27 cellular contexts compared by ENCODE assay signal in the genomic region with DNA sequence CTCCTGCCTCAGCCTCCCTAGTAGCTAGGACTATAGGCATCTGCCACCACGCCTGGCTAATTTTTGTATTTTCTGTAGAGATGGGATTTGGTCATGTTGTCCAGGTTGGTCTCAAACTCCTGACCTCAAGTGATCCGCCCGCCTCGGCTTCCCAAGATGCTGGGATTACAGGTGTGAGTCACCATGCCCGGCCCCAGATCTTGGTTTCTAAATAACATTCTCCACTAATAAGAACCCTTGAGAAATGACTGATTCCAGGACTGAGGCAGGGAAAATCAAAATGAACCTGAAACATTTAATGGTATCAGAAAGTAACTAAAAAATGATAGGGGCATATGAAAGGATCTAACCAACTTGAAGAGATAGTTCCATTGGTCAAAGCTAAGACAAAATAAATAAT.
"Had no signal": no experiment of that assay in that cellular context is flagged by ENCODE, and none has a peak within 500 bp of the region (broad histone marks: within the 10 kb centered on the region; RNA-seq: fewer than 3 reads in every experiment).

No MANE protein-coding gene starts in this region.

- H3K27ac Mint-ChIP-seq: activated naive CD8-positive, alpha-beta T cell treated with anti-CD3 and anti-CD28 coated beads for 36 hours; activated T-cell treated with anti-CD3 and anti-CD28 coated beads, Interleukin-2, amount 50 U/mL, for 24 hours; effector memory CD8-positive, alpha-beta T cell; immature natural killer cell; nephron progenitor cell; T-helper 17 cell; type B pancreatic cell had no signal

- H3K36me3 ChIP-seq: gastrocnemius medialis, neutrophil, right lobe of liver, thoracic aorta, uterus, WERI-Rb-1 had no signal

- H3K4me1 ChIP-seq: right lobe of liver, uterus had no signal

- H3K9me3 Mint-ChIP-seq: activated naive CD8-positive, alpha-beta T cell treated with anti-CD3 and anti-CD28 coated beads for 36 hours; activated T-cell treated with anti-CD3 and anti-CD28 coated beads, Interleukin-2, amount 50 U/mL, for 24 hours; effector memory CD8-positive, alpha-beta T cell; immature natural killer cell had no signal

- H3K9me3 ChIP-seq: adrenal gland, gastrocnemius medialis, neutrophil, right lobe of liver, thoracic aorta, uterus had no signal

- H3K4me3 ChIP-seq: adrenal gland, gastrocnemius medialis, right lobe of liver, thoracic aorta, uterus had no signal

- H3K4me3 Mint-ChIP-seq: activated naive CD8-positive, alpha-beta T cell treated with anti-CD3 and anti-CD28 coated beads for 36 hours; activated T-cell treated with anti-CD3 and anti-CD28 coated beads, Interleukin-2, amount 50 U/mL, for 24 hours; brain; effector memory CD8-positive, alpha-beta T cell; immature natural killer cell; mesothelial cell of epicardium; naive B cell; nephron progenitor cell; T-helper 17 cell; type B pancreatic cell had no signal

- H3K27me3 Mint-ChIP-seq: activated naive CD8-positive, alpha-beta T cell treated with anti-CD3 and anti-CD28 coated beads for 36 hours; activated T-cell treated with anti-CD3 and anti-CD28 coated beads, Interleukin-2, amount 50 U/mL, for 24 hours; brain; effector memory CD8-positive, alpha-beta T cell; naive B cell; T-helper 17 cell; type B pancreatic cell had no signal

- DNase-seq: activated CD4-positive, alpha-beta T cell treated with anti-CD3 and anti-CD28 coated beads for 1 hour; activated CD4-positive, alpha-beta T cell treated with anti-CD3 and anti-CD28 coated beads, Interleukin-2, amount 50 U/mL, for 4 hours; activated CD8-positive, alpha-beta memory T cell treated with anti-CD3 and anti-CD28 coated beads, Interleukin-2, amount 50 U/mL, for 48 hours; activated gamma-delta T cell treated with Interleukin-2 at 50 U/mL for 16 hours; activated naive CD8-positive, alpha-beta T cell treated with anti-CD3 and anti-CD28 coated beads for 36 hours; activated T-cell treated with anti-CD3 and anti-CD28 coated beads, Interleukin-2, amount 50 U/mL, for 24 hours; adrenal gland; cortex of kidney; effector memory CD8-positive, alpha-beta T cell; gastrocnemius medialis; hypothalamus; immature natural killer cell; naive B cell; nephron progenitor cell; right lobe of liver; stimulated activated CD4-positive, alpha-beta T cell treated with anti-CD3 and anti-CD28 coated beads, Interleukin-2, amount 100 ng/mL, for 48 hours; stimulated activated naive CD4-positive, alpha-beta T cell treated with Interleukin-2 at 50 U/mL for 16 hours; SW 1271; T-helper 17 cell; T1000; uterus; WERI-Rb-1 had no signal

- H3K27me3 ChIP-seq: adrenal gland, gastrocnemius medialis, neutrophil, right lobe of liver, uterus had no signal

- H3K4me1 Mint-ChIP-seq: nephron progenitor cell, T-helper 17 cell had no signal

- ATAC-seq: effector memory CD8-positive, alpha-beta T cell; gastrocnemius medialis; right lobe of liver; T-helper 17 cell had no signal

- H3K27ac ChIP-seq: adrenal gland, gastrocnemius medialis, neutrophil, right lobe of liver, thoracic aorta, uterus, WERI-Rb-1 had no signal

- H3K36me3 Mint-ChIP-seq: immature natural killer cell, naive B cell had no signal
